ENCODE assay signal across 2 cellular contexts in genomic region chrX:152507168-152507567, GRCh38. TPM values are rescaled to one million over a fixed set of nuclear protein-coding genes. Genes with fewer than 3 reads are reported as not detected.
"Had no signal": no experiment of that assay in that cellular context is flagged by ENCODE, and none has a peak within 500 bp of the region (broad histone marks: within the 10 kb centered on the region; RNA-seq: fewer than 3 reads in every experiment).

No MANE protein-coding gene starts in this region.

RNA-seq across cellular contexts. Expression of gene GABRA3, which starts 56.1 kb away (rescaled TPM):
- total RNA-seq: GM23248, HFFc6 had no signal
- polyA plus RNA-seq: GM23248 had no signal
